ENCODE assay signal across 8 cellular contexts in the genomic region with DNA sequence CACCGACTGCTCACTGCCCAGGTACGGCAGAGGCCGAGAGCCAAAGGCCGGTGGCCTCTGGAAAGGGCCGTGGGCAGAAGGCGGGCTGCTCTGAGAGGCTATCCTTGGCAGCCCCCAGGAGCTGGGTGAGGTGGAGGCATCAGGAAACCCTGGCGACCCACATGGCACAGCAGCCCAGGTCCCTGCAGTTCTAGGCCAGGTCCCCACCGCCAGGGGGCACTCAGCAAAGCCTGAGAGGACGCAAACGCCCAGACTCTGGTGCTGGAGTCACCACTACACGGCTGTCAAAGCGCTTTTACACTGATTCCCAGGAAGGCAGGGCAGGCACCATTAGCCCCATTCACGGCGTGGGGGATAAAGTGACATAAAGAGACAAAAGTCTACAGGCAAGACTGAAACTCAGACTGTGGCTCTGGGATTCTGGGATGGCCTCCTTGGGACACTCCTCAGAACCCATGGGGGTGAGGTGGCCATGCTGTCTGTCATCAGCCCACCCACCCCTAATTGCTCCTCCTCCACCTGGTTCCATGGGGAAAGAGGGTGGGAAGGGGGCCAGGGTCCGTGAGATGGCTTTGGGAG. TPM values are rescaled to one million over a fixed set of nuclear protein-coding genes. Genes with fewer than 3 reads are reported as not detected.
DNase-seq lines count a peak whose midpoint lies in the region; ATAC-seq and TF ChIP-seq lines count a peak whose summit lies in the region.

No MANE protein-coding gene starts in this region.

- TF ChIP-seq CTCF in colonic mucosa (IDR thresholded peaks at IDR 0.05) = peak; percentile 92

- H3K27ac ChIP-seq in colonic mucosa = no peak overlapping the region

- H3K36me3 ChIP-seq in colonic mucosa = no peaks in the 10 kb centered on the region

- peaks cover 16% of the 10 kb centered on the region for H3K4me1 ChIP-seq in colonic mucosa

- H3K9me3 ChIP-seq in colonic mucosa = no peaks in the 10 kb centered on the region

- peak overlapping the region in 1 of 2 donors; percentile 34 for H3K9ac ChIP-seq in colonic mucosa (ENCODE audit: low read depth in 2 of 2, low read length in 2 of 2)

- in situ Hi-C loops in Caki2 (cut with HindIII; ENCODE audit: low pct_unique_long_range_greater_than_20kb, low sequenced_read_pairs) = no loop called here

- ATAC-seq in HG02678 (IDR thresholded peaks at IDR 0.05; ENCODE audit: unreplicated experiment) (peak; percentile 47), GM21723 (IDR thresholded peaks at IDR 0.05; ENCODE audit: unreplicated experiment) (no peak)

- intact Hi-C loops in colonic mucosa (cut with DNase I) = loop anchor here (5.0 kb wide), 1 partner anchor 161 kb away; no protein-coding TSS in a partner anchor

- no peak overlapping the region for H3K4me3 ChIP-seq in colonic mucosa

- DNase-seq in Caki2 (ENCODE audit: low read depth) (peak; percentile 27), NCI-H524 (lab: John Stamatoyannopoulos, UW) (peak; percentile 83 to 87), colonic mucosa (peak; percentile 92), left kidney (ENCODE audit: low read depth, low spot score) (peak; percentile 97)
- peak; percentile 94 for DNase-seq in activated CD4-positive, alpha-beta T cell treated with anti-CD3 and anti-CD28 coated beads for 48 hours
- DNase-seq in stimulated activated CD4-positive, alpha-beta T cell treated with anti-CD3 and anti-CD28 coated beads, Interleukin-4, amount 100 ng/mL, for 1 hour = peak; percentile 90

- H3K27me3 ChIP-seq in colonic mucosa = no peaks in the 10 kb centered on the region

RNA-seq across cellular contexts. Expression of a gene that starts 4.9 kb away (rescaled TPM):
- 3.3 and 4.9 TPM in 2 replicates for total RNA-seq in Caki2 (2014; rRNA removed; shearing (Covaris generic); ENCODE audit: low replicate concordance)
- 10 to 100 TPM; 13.9 to 19.6 TPM for total RNA-seq in colonic mucosa

RNA-seq across cellular contexts. Expression of a gene that starts 20.5 kb away (rescaled TPM):
- total RNA-seq in Caki2 (2014; rRNA removed; shearing (Covaris generic); ENCODE audit: low replicate concordance) = 1.8 and 4.3 TPM in 2 replicates
- total RNA-seq in colonic mucosa = 10 to 100 TPM; 33.1 to 87.1 TPM

Comparison
In these comparisons a context has a peak if more than half of its experiments do, and no peak if none do; other contexts are left out.
1. DNase-seq: peak in every context shown above with its lines; median percentile 97 in left kidney; 94 in activated CD4-positive, alpha-beta T cell treated with anti-CD3 and anti-CD28 coated beads for 48 hours; 92 in colonic mucosa; 90 in stimulated activated CD4-positive, alpha-beta T cell treated with anti-CD3 and anti-CD28 coated beads, Interleukin-4, amount 100 ng/mL, for 1 hour; 85 in NCI-H524; 27 in Caki2.